Comparison of ENCODE assay signal across 13 cellular contexts in genomic region chrX:118350715-118351114, GRCh38. TPM values are rescaled to one million over a fixed set of nuclear protein-coding genes. Genes with fewer than 3 reads are reported as not detected.
DNase-seq lines count a peak whose midpoint lies in the region; ATAC-seq, FAIRE-seq and TF ChIP-seq lines count a peak whose summit lies in the region.
"Had no signal": no experiment of that assay in that cellular context is flagged by ENCODE, and none has a peak within 500 bp of the region (broad histone marks: within the 10 kb centered on the region; RNA-seq: fewer than 3 reads in every experiment).

No MANE protein-coding gene starts in this region.

- CTCF ChIA-PET in activated CD8-positive, alpha-beta T cell treated with anti-CD3 and anti-CD28 coated beads for 36 hours (lab: Charles Lee) = no interaction called here

- H3K27me3 Mint-ChIP-seq in activated CD8-positive, alpha-beta T cell treated with anti-CD3 and anti-CD28 coated beads for 36 hours = no peaks in the 10 kb centered on the region
- H3K27me3 Mint-ChIP-seq in nephron (ENCODE audit: low read depth) = no peaks in the 10 kb centered on the region

- peak overlapping the region; percentile 77 for H3K27ac Mint-ChIP-seq in activated CD8-positive, alpha-beta T cell treated with anti-CD3 and anti-CD28 coated beads for 36 hours
- no peak overlapping the region for H3K27ac Mint-ChIP-seq in nephron
- H3K27ac Mint-ChIP-seq: activated naive CD4-positive, alpha-beta T cell treated with anti-CD3 and anti-CD28 coated beads for 36 hours had no signal

- no peaks in the 10 kb centered on the region for H3K27me3 ChIP-seq in HL-60 (ENCODE audit: insufficient read depth, poor library complexity, severe bottlenecking)
- H3K27me3 ChIP-seq in pancreas = no peaks in the 10 kb centered on the region
- H3K27me3 ChIP-seq: suprapubic skin had no signal

- 88 to 89% methylated on average over 1 of the region's 1 CpG for WGBS in pancreas, 2 donors

- no peak overlapping the region for H3K4me3 ChIP-seq in HL-60 (replicated peaks; ENCODE audit: insufficient read depth, low read length)
- no peak overlapping the region for H3K4me3 ChIP-seq in pancreas
- H3K4me3 ChIP-seq: suprapubic skin had no signal

- POLR2A ChIA-PET in activated CD8-positive, alpha-beta T cell treated with anti-CD3 and anti-CD28 coated beads for 36 hours (lab: Charles Lee) = no interaction called here

- no peaks in the 10 kb centered on the region for H3K9me3 ChIP-seq in pancreas
- H3K9me3 ChIP-seq: suprapubic skin had no signal

- no peaks in the 10 kb centered on the region for H3K9me3 Mint-ChIP-seq in activated CD8-positive, alpha-beta T cell treated with anti-CD3 and anti-CD28 coated beads for 36 hours
- H3K9me3 Mint-ChIP-seq in nephron = no peaks in the 10 kb centered on the region
- H3K9me3 Mint-ChIP-seq: activated naive CD4-positive, alpha-beta T cell treated with anti-CD3 and anti-CD28 coated beads for 36 hours had no signal

- no peak for FAIRE-seq in pancreas (lab: Jason Lieb, UNC)

- no peaks in the 10 kb centered on the region for H3K36me3 ChIP-seq in pancreas
- H3K36me3 ChIP-seq: suprapubic skin had no signal

- peaks cover 54% of the 10 kb centered on the region for H3K4me1 Mint-ChIP-seq in activated CD8-positive, alpha-beta T cell treated with anti-CD3 and anti-CD28 coated beads for 36 hours (ENCODE audit: low read depth)
- H3K4me1 Mint-ChIP-seq in nephron = peaks cover 53% of the 10 kb centered on the region

- H3K36me3 Mint-ChIP-seq in activated CD8-positive, alpha-beta T cell treated with anti-CD3 and anti-CD28 coated beads for 36 hours (ENCODE audit: low read depth) = no peaks in the 10 kb centered on the region
- H3K36me3 Mint-ChIP-seq in nephron (ENCODE audit: low read depth) = no peaks in the 10 kb centered on the region

- intact Hi-C loops in activated CD8-positive, alpha-beta T cell treated with anti-CD3 and anti-CD28 coated beads for 36 hours (cut with micrococcal nuclease) = no loop called here
- intact Hi-C loops in pancreas (cut with DNase I) = no loop called here

- peaks cover 0 to 11% (median 0%) of the 10 kb centered on the region in 3 donors for H3K4me1 ChIP-seq in pancreas

- peak in 1 of 2 experiments; percentile 5 for DNase-seq in HL-60 (ENCODE audit: low read depth in 1 of 2, low spot score in 1 of 2)
- DNase-seq in activated CD8-positive, alpha-beta T cell treated with anti-CD3 and anti-CD28 coated beads for 36 hours = no peak
- DNase-seq in pancreas = no peak
- DNase-seq: activated naive CD4-positive, alpha-beta T cell treated with anti-CD3 and anti-CD28 coated beads for 36 hours; DMS79 treated with DMSO at 0.1 percent for 48 hours; effector memory CD4-positive, alpha-beta T cell; T1000 had no signal

- ATAC-seq in GM18867 (IDR thresholded peaks at IDR 0.05; ENCODE audit: unreplicated experiment) = peak; percentile 26
- no peak for ATAC-seq in activated CD8-positive, alpha-beta T cell treated with anti-CD3 and anti-CD28 coated beads for 36 hours
- no peak for ATAC-seq in GM21367 (IDR thresholded peaks at IDR 0.05; ENCODE audit: unreplicated experiment)
- no peak for ATAC-seq in HG02623 (IDR thresholded peaks at IDR 0.05; ENCODE audit: unreplicated experiment)
- ATAC-seq in pancreas = no peak
- ATAC-seq in HG02571 (IDR thresholded peaks at IDR 0.05; ENCODE audit: unreplicated experiment) = no peak

- H3K27ac ChIP-seq in HL-60 (replicated peaks) (0 out of 2 replicates have a peak overlapping the region, but pooled peaks have one; percentile 21), pancreas (no peak overlapping the region)
- H3K27ac ChIP-seq: suprapubic skin had no signal

- TF ChIP-seq CTCF in HL-60 (IDR thresholded peaks at IDR 0.05; ENCODE audit: insufficient read depth, low read length) = no peak
- no peak for TF ChIP-seq CTCF in activated CD8-positive, alpha-beta T cell treated with anti-CD3 and anti-CD28 coated beads for 36 hours (IDR thresholded peaks at IDR 0.05)
- TF ChIP-seq CTCF in nephron (IDR thresholded peaks at IDR 0.05; ENCODE audit: unreplicated experiment in 3 of 3) = no peak
- TF ChIP-seq CTCF in pancreas (IDR thresholded peaks at IDR 0.05) = no peak

- H3K4me3 Mint-ChIP-seq in activated CD8-positive, alpha-beta T cell treated with anti-CD3 and anti-CD28 coated beads for 36 hours = peak overlapping the region; percentile 60
- peak overlapping the region in 2 of 3 experiments; percentile 51 to 71 for H3K4me3 Mint-ChIP-seq in nephron
- H3K4me3 Mint-ChIP-seq: activated naive CD4-positive, alpha-beta T cell treated with anti-CD3 and anti-CD28 coated beads for 36 hours had no signal

RNA-seq across cellular contexts. Expression of gene WDR44, which starts 4.8 kb away (rescaled TPM):
- total RNA-seq in activated CD8-positive, alpha-beta T cell treated with anti-CD3 and anti-CD28 coated beads for 36 hours = 10 to 100 TPM in 1 of 2 experiments, 1 to 10 TPM in 1; 9.9 to 10.2 TPM
- 1 to 10 TPM; 3.1 to 8.9 (median 4.6) TPM for total RNA-seq in pancreas
- polyA plus RNA-seq in pancreas = 1 to 10 TPM; 2.2 to 3.6 TPM
